In genomic region chr6:127547909-127548649, GRCh38 we compare ENCODE assay signal across 11 cellular contexts. TPM values are rescaled to one million over a fixed set of nuclear protein-coding genes. Genes with fewer than 3 reads are reported as not detected.
DNase-seq lines count a peak whose midpoint lies in the region; ATAC-seq and TF ChIP-seq lines count a peak whose summit lies in the region.
"Had no signal": no experiment of that assay in that cellular context is flagged by ENCODE, and none has a peak within 500 bp of the region (broad histone marks: within the 10 kb centered on the region; RNA-seq: fewer than 3 reads in every experiment).

No MANE protein-coding gene starts in this region.

- H3K4me1 ChIP-seq in MM.1S (ENCODE audit: low read length), result no peaks in the 10 kb centered on the region
- H3K4me1 ChIP-seq: neural progenitor cell had no signal

- H3K4me2 ChIP-seq in MM.1S (ENCODE audit: low read depth, low read length) (no peak overlapping the region), neural cell (ENCODE audit: low read length) (no peak overlapping the region)
- H3K4me2 ChIP-seq: neural progenitor cell had no signal

- H3K9me2 ChIP-seq in MM.1S (replicated peaks; ENCODE audit: insufficient read depth, low read length), result no peaks in the 10 kb centered on the region
- no peaks in the 10 kb centered on the region for H3K9me2 ChIP-seq in neural cell (ENCODE audit: insufficient read depth, low read length)

- no peak for ATAC-seq in stimulated activated effector memory CD8-positive, alpha-beta T cell treated with anti-CD3 and anti-CD28 coated beads, Interleukin-12 subunit alpha, Interleukin-12 subunit beta, amount 100 ng/mL, for 72 hours

- H3K9me3 Mint-ChIP-seq in stimulated activated effector memory CD8-positive, alpha-beta T cell treated with anti-CD3 and anti-CD28 coated beads, Interleukin-12 subunit alpha, Interleukin-12 subunit beta, amount 100 ng/mL, for 72 hours, result no peaks in the 10 kb centered on the region
- no peaks in the 10 kb centered on the region for H3K9me3 Mint-ChIP-seq in activated CD4-positive, alpha-beta memory T cell treated with anti-CD3 and anti-CD28 coated beads for 36 hours
- H3K9me3 Mint-ChIP-seq: dendritic cell treated with granulocyte-macrophage colony-stimulating factor and Interleukin-4, amounts not matched to agents 40 ng/mL and 50 ng/mL, for 4 days; neural progenitor cell had no signal

- no peaks in the 10 kb centered on the region for H3K36me3 Mint-ChIP-seq in stimulated activated effector memory CD8-positive, alpha-beta T cell treated with anti-CD3 and anti-CD28 coated beads, Interleukin-12 subunit alpha, Interleukin-12 subunit beta, amount 100 ng/mL, for 72 hours
- H3K36me3 Mint-ChIP-seq in activated CD4-positive, alpha-beta memory T cell treated with anti-CD3 and anti-CD28 coated beads for 36 hours, result no peaks in the 10 kb centered on the region
- H3K36me3 Mint-ChIP-seq: neural progenitor cell had no signal

- TF ChIP-seq RAD21 in neural cell (conservative IDR thresholded peaks at IDR 0.05), result peak; percentile 46

- no peaks in the 10 kb centered on the region for H3K4me1 Mint-ChIP-seq in stimulated activated effector memory CD8-positive, alpha-beta T cell treated with anti-CD3 and anti-CD28 coated beads, Interleukin-12 subunit alpha, Interleukin-12 subunit beta, amount 100 ng/mL, for 72 hours
- no peaks in the 10 kb centered on the region for H3K4me1 Mint-ChIP-seq in activated CD4-positive, alpha-beta memory T cell treated with anti-CD3 and anti-CD28 coated beads for 36 hours (ENCODE audit: low read depth)
- H3K4me1 Mint-ChIP-seq: neural progenitor cell had no signal

- CTCF ChIA-PET in activated CD4-positive, alpha-beta memory T cell treated with anti-CD3 and anti-CD28 coated beads for 36 hours (lab: Charles Lee), result interaction anchor here (0.7 to 3.1 kb wide), 9 partner anchors 9 to 246 kb away, joined by 3 to 13 read pairs (median 4); no protein-coding TSS in a partner anchor

- intact Hi-C loops in activated CD4-positive, alpha-beta memory T cell treated with anti-CD3 and anti-CD28 coated beads for 36 hours (cut with micrococcal nuclease), result no loop called here

- H3K27ac Mint-ChIP-seq in stimulated activated effector memory CD8-positive, alpha-beta T cell treated with anti-CD3 and anti-CD28 coated beads, Interleukin-12 subunit alpha, Interleukin-12 subunit beta, amount 100 ng/mL, for 72 hours, result no peak overlapping the region
- H3K27ac Mint-ChIP-seq in activated CD4-positive, alpha-beta memory T cell treated with anti-CD3 and anti-CD28 coated beads for 36 hours, result no peak overlapping the region
- H3K27ac Mint-ChIP-seq: dendritic cell treated with granulocyte-macrophage colony-stimulating factor and Interleukin-4, amounts not matched to agents 40 ng/mL and 50 ng/mL, for 4 days; neural progenitor cell had no signal

- POLR2A ChIA-PET in activated CD4-positive, alpha-beta memory T cell treated with anti-CD3 and anti-CD28 coated beads for 36 hours (lab: Charles Lee), result no interaction called here

- H3F3A ChIP-seq in MM.1S (ENCODE audit: insufficient read depth, low read length), result no peaks in the 10 kb centered on the region
- no peaks in the 10 kb centered on the region for H3F3A ChIP-seq in neural cell (ENCODE audit: insufficient read depth, low read length, poor library complexity, severe bottlenecking)

- H3K27me3 Mint-ChIP-seq in activated CD4-positive, alpha-beta memory T cell treated with anti-CD3 and anti-CD28 coated beads for 36 hours, result peaks cover 6% of the 10 kb centered on the region

- H3K9me3 ChIP-seq in MM.1S (replicated peaks; ENCODE audit: insufficient read depth, low read length) (no peaks in the 10 kb centered on the region), neural cell (ENCODE audit: low read length) (no peaks in the 10 kb centered on the region)

- H3K4me3 ChIP-seq in MM.1S (ENCODE audit: low read length) (no peak overlapping the region), cardiac fibroblast (replicated peaks in 1 of 2; ENCODE audit: low read depth in 2 of 2, low read length in 2 of 2) (no peak overlapping the region), neural cell (ENCODE audit: low read length) (no peak overlapping the region)
- H3K4me3 ChIP-seq: neural progenitor cell had no signal

- TF ChIP-seq EP300 in neural cell (conservative IDR thresholded peaks at IDR 0.05; ENCODE audit: poor library complexity, severe bottlenecking), result no peak

- H3K27ac ChIP-seq in MM.1S (ENCODE audit: low read length) (no peak overlapping the region), neural cell (ENCODE audit: low read length) (no peak overlapping the region)
- H3K27ac ChIP-seq: neural progenitor cell had no signal

- no peaks in the 10 kb centered on the region for H3K27me3 ChIP-seq in MM.1S (replicated peaks; ENCODE audit: insufficient read depth, low read length)
- no peaks in the 10 kb centered on the region for H3K27me3 ChIP-seq in neural cell (ENCODE audit: insufficient read depth, low read depth, low read length)
- H3K27me3 ChIP-seq: neural progenitor cell had no signal

- no peak overlapping the region for H3K9ac ChIP-seq in MM.1S (ENCODE audit: low read length)
- H3K9ac ChIP-seq in neural cell (ENCODE audit: low read length), result no peak overlapping the region
- H3K9ac ChIP-seq: neural progenitor cell had no signal

- H3K79me2 ChIP-seq in MM.1S (ENCODE audit: low read length), result no peaks in the 10 kb centered on the region
- no peaks in the 10 kb centered on the region for H3K79me2 ChIP-seq in neural cell (replicated peaks; ENCODE audit: insufficient read depth, low read length)

- TF ChIP-seq CTCF in MM.1S (IDR thresholded peaks at IDR 0.05; ENCODE audit: low read length) (peak; percentile 16; the same call in 1 of the 2 replicates), cardiac fibroblast (IDR thresholded peaks at IDR 0.05; ENCODE audit: low read depth, low read length) (peak; percentile 23), neural cell (IDR thresholded peaks at IDR 0.05; ENCODE audit: poor library complexity, severe bottlenecking) (peak; percentile 48)

- H2AFZ ChIP-seq in MM.1S (ENCODE audit: low read length), result no peak overlapping the region
- H2AFZ ChIP-seq in neural cell (ENCODE audit: low read depth, low read length), result no peak overlapping the region
- H2AFZ ChIP-seq: neural progenitor cell had no signal

- H3K4me3 Mint-ChIP-seq in stimulated activated effector memory CD8-positive, alpha-beta T cell treated with anti-CD3 and anti-CD28 coated beads, Interleukin-12 subunit alpha, Interleukin-12 subunit beta, amount 100 ng/mL, for 72 hours, result no peak overlapping the region
- H3K4me3 Mint-ChIP-seq in activated CD4-positive, alpha-beta memory T cell treated with anti-CD3 and anti-CD28 coated beads for 36 hours, result no peak overlapping the region
- H3K4me3 Mint-ChIP-seq: dendritic cell treated with granulocyte-macrophage colony-stimulating factor and Interleukin-4, amounts not matched to agents 40 ng/mL and 50 ng/mL, for 4 days; neural progenitor cell had no signal

- H4K20me1 ChIP-seq in MM.1S (ENCODE audit: insufficient read depth, low read length) (no peaks in the 10 kb centered on the region), neural cell (ENCODE audit: insufficient read depth) (no peaks in the 10 kb centered on the region)

- DNase-seq in EH (ENCODE audit: low read depth) (peak; percentile 19), MM.1S (no peak), cardiac fibroblast (ENCODE audit: low read depth in 2 of 2) (peak; percentile 31 to 43), OCI-M2 (lab: John Stamatoyannopoulos, UW; ENCODE audit: unreplicated experiment) (no peak), ureter (ENCODE audit: low spot score) (no peak)
- no peak for DNase-seq in stimulated activated effector memory CD8-positive, alpha-beta T cell treated with anti-CD3 and anti-CD28 coated beads, Interleukin-12 subunit alpha, Interleukin-12 subunit beta, amount 100 ng/mL, for 72 hours (ENCODE audit: low spot score in 2 of 2)
- no peak for DNase-seq in activated CD4-positive, alpha-beta memory T cell treated with anti-CD3 and anti-CD28 coated beads for 36 hours
- DNase-seq: NCI-H2029 had no signal

- H3K36me3 ChIP-seq in MM.1S (replicated peaks; ENCODE audit: insufficient read depth, low read length) (no peaks in the 10 kb centered on the region), neural cell (ENCODE audit: insufficient read depth, low read length) (no peaks in the 10 kb centered on the region)
- H3K36me3 ChIP-seq: neural progenitor cell had no signal

TF ChIP-seq in neural cell, 6 proteins besides CTCF, POLR2A, EP300 and RAD21:
- TF ChIP-seq POLR2AphosphoS5 (IDR thresholded peaks at IDR 0.05) (no peak), SMC3 (conservative IDR thresholded peaks at IDR 0.05; ENCODE audit: poor library complexity) (peak; percentile 38), REST (IDR thresholded peaks at IDR 0.05; ENCODE audit: borderline replicate concordance) (no peak), EZH2 (IDR thresholded peaks at IDR 0.05; ENCODE audit: borderline replicate concordance, insufficient read depth, low read length, poor library complexity, severe bottlenecking) (no peak)

RNA-seq across cellular contexts. Expression of gene C6orf58, which starts 28.9 kb away (rescaled TPM):
- 0.52 and 0.97 TPM in 2 replicates for polyA plus RNA-seq in neural cell
- 1.9 and 2.9 TPM in 2 replicates for polyA minus RNA-seq in neural cell
- total RNA-seq in activated CD4-positive, alpha-beta memory T cell treated with anti-CD3 and anti-CD28 coated beads for 36 hours, result not detected
- total RNA-seq in ureter, result 0.55 TPM

Comparison
In these comparisons a context has a peak if more than half of its experiments do, and no peak if none do; other contexts are left out.
1. DNase-seq: peak in EH (single experiment) and cardiac fibroblast (2 of 2); none in MM.1S (single experiment), OCI-M2 (single experiment), stimulated activated effector memory CD8-positive, alpha-beta T cell treated with anti-CD3 and anti-CD28 coated beads, Interleukin-12 subunit alpha, Interleukin-12 subunit beta, amount 100 ng/mL, for 72 hours (0 of 2), activated CD4-positive, alpha-beta memory T cell treated with anti-CD3 and anti-CD28 coated beads for 36 hours (single experiment) and ureter (single experiment).
2. Peak in every context shown above with its lines, with median percentiles within 50 percentile points of each other: CTCF ChIP-seq.